16 cellular contexts compared by ENCODE assay signal in the genomic region with DNA sequence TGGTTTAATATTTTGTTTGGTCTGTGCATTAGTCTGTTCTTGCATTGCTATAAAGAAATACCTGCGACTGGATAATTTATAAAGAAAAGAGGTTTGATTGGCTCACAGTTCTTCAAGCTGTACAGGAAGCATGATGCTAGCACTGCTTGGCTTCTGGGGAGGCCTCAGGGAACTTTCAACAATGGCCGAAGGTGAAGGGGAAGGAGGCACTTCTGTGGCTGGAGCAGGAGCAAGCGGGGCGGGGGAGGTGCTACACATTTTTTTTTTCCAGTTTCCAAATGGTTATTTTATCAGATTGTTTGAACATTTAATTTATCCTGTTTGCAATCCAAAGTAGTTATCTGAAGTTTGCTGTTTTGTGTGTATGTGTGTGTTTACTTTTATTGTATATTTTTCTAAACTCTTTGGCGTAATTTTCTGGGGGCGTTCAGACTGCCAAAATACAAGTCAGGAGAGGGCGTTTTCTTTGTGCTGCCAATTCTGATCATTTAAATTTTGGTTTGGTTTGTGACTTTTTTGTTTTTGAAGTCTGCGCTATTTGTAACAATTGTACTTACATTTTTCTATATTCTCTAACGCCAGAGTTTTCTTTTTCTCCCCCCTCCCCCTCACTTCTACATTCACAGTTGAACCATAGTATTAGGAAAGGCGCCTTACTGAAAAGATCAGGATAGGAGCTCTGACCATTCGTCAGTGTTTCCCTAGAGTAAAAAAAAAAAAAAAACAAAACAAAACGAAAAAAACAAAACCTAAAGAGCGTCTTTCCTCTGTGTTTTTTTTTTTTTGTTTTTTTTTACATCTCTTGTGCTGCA. TPM values are rescaled to one million over a fixed set of nuclear protein-coding genes. Genes with fewer than 3 reads are reported as not detected.
DNase-seq lines count a peak whose midpoint lies in the region; ATAC-seq and TF ChIP-seq lines count a peak whose summit lies in the region.
"Had no signal": no experiment of that assay in that cellular context is flagged by ENCODE, and none has a peak within 500 bp of the region (broad histone marks: within the 10 kb centered on the region; RNA-seq: fewer than 3 reads in every experiment).

No MANE protein-coding gene starts in this region.

- ATAC-seq in GM19023 (IDR thresholded peaks at IDR 0.05; ENCODE audit: unreplicated experiment) (no peak), HG03469 (IDR thresholded peaks at IDR 0.05; ENCODE audit: unreplicated experiment) (no peak), GM21526 (IDR thresholded peaks at IDR 0.05; ENCODE audit: low FRiP score, unreplicated experiment) (no peak)
- ATAC-seq: HCT116 had no signal

- H2BK20ac ChIP-seq in H9 (ENCODE audit: low read depth, low read length, poor library complexity, severe bottlenecking): no peak overlapping the region

- no peak overlapping the region for H4K91ac ChIP-seq in H9 (ENCODE audit: insufficient read length, low read depth, low read length)

- DNase-seq in H9: no peak
- DNase-seq in Karpas-422: peak; percentile 36
- DNase-seq in endodermal cell: no peak
- DNase-seq in neural progenitor cell (ENCODE audit: low spot score): no peak
- no peak for DNase-seq in CD1c-positive myeloid dendritic cell (ENCODE audit: extremely low spot score)
- DNase-seq: CD8-positive, alpha-beta memory T cell; KG1; NCI-H1092 treated with DMSO at 0.1 percent for 48 hours; NCI-H1694 treated with DMSO at 0.1 percent for 48 hours; NCI-H446; NCI-H774; Right ventricle myocardium superior had no signal

- no peaks in the 10 kb centered on the region for H3K9me3 ChIP-seq in H9 (ENCODE audit: control insufficient read depth, low read depth, low read length)
- peaks cover 4% of the 10 kb centered on the region; the same call in 1 of the 2 replicates for H3K9me3 ChIP-seq in Karpas-422 (ENCODE audit: low read length)
- peaks cover 7% of the 10 kb centered on the region for H3K9me3 ChIP-seq in endodermal cell (ENCODE audit: control insufficient read depth, low read length)
- peaks cover 6% of the 10 kb centered on the region for H3K9me3 ChIP-seq in neural progenitor cell (ENCODE audit: low read depth)

- peaks cover 0 to 6% (median 4%) of the 10 kb centered on the region in 3 experiments; a peak in 4 of 7 replicates for H3K36me3 Mint-ChIP-seq in H9 (ENCODE audit: insufficient read depth in 1 of 3, low read depth in 3 of 3)
- H3K36me3 Mint-ChIP-seq in endodermal cell (ENCODE audit: low read depth): no peaks in the 10 kb centered on the region
- peaks cover 2% of the 10 kb centered on the region for H3K36me3 Mint-ChIP-seq in neural progenitor cell

- H3K4me1 ChIP-seq in H9 (ENCODE audit: insufficient read depth, low read length): peaks cover 3% of the 10 kb centered on the region; the same call in 1 of the 2 replicates
- H3K4me1 ChIP-seq in Karpas-422 (ENCODE audit: low read length): peaks cover 15% of the 10 kb centered on the region
- no peaks in the 10 kb centered on the region for H3K4me1 ChIP-seq in endodermal cell (ENCODE audit: control insufficient read depth, insufficient read depth, low read length)
- no peaks in the 10 kb centered on the region for H3K4me1 ChIP-seq in neural progenitor cell

- H3K27ac ChIP-seq in H9 (ENCODE audit: insufficient read length, low read depth, low read length) (no peak overlapping the region), Karpas-422 (ENCODE audit: low read length) (no peak overlapping the region), endodermal cell (ENCODE audit: low read depth, low read length) (no peak overlapping the region), neural progenitor cell (no peak overlapping the region)

- peaks cover 11 to 13% of the 10 kb centered on the region in 2 experiments for H3K9me3 Mint-ChIP-seq in H9
- peaks cover 13% of the 10 kb centered on the region for H3K9me3 Mint-ChIP-seq in endodermal cell
- H3K9me3 Mint-ChIP-seq in neural progenitor cell: peaks cover 17% of the 10 kb centered on the region

- no CpG with 5 or more reads among the region's 13 CpGs for WGBS in H9 (ENCODE audit: extremely low coverage, insufficient read length, low lambda C conversion rate)
- WGBS in endodermal cell (ENCODE audit: insufficient coverage in 1 of 2, insufficient read length in 1 of 2), 2 experiments: 86 to 88% methylated on average over 3 to 11 of the region's 13 CpGs

- peak overlapping the region; percentile 63; the same call in 1 of the 2 replicates for H3K14ac ChIP-seq in H9 (ENCODE audit: insufficient read depth, low read length)

- H4K8ac ChIP-seq in H9 (replicated peaks; ENCODE audit: insufficient read length, low read depth, low read length): no peak overlapping the region

- no peaks in the 10 kb centered on the region for H3K79me2 ChIP-seq in H9 (ENCODE audit: insufficient read depth, low read length)
- no peaks in the 10 kb centered on the region for H3K79me2 ChIP-seq in Karpas-422 (ENCODE audit: low read length)
- no peaks in the 10 kb centered on the region for H3K79me2 ChIP-seq in neural progenitor cell (ENCODE audit: low read depth)

- H3T11ph ChIP-seq in H9 (ENCODE audit: low read length): no peak overlapping the region

- no peak overlapping the region for H3K56ac ChIP-seq in H9 (ENCODE audit: insufficient read length, low read depth, low read length)

- peak overlapping the region; percentile 67 for H3K4me2 ChIP-seq in H9 (ENCODE audit: insufficient read depth, insufficient read length, low read length)
- no peak overlapping the region for H3K4me2 ChIP-seq in Karpas-422 (ENCODE audit: low read depth, low read length, poor library complexity, severe bottlenecking)
- no peak overlapping the region for H3K4me2 ChIP-seq in neural progenitor cell

- no peaks in the 10 kb centered on the region for H3K79me1 ChIP-seq in H9 (ENCODE audit: insufficient read depth, low read depth, low read length, poor library complexity, severe bottlenecking)

- H3K27ac Mint-ChIP-seq in H9 (peak overlapping the region; percentile 40 to 93 (median 92); a peak in 4 of 7 replicates), endodermal cell (peak overlapping the region; percentile 59), neural progenitor cell (no peak overlapping the region)

- no peak overlapping the region for H3K18ac ChIP-seq in H9 (ENCODE audit: insufficient read length, low read depth, low read length)

- H3K4me3 ChIP-seq in Karpas-422 (ENCODE audit: low read length): no peak overlapping the region
- H3K4me3 ChIP-seq in endodermal cell (ENCODE audit: low read length): no peak overlapping the region
- no peak overlapping the region for H3K4me3 ChIP-seq in neural progenitor cell

- H3K9ac ChIP-seq in H9 (ENCODE audit: extremely low read depth, insufficient read length, low read length) (peak overlapping the region; percentile 19), Karpas-422 (ENCODE audit: low read length) (no peak overlapping the region), endodermal cell (ENCODE audit: extremely low read depth, low read length, poor library complexity, severe bottlenecking) (no peak overlapping the region), neural progenitor cell (no peak overlapping the region)

- H2BK5ac ChIP-seq in H9 (ENCODE audit: insufficient read length, low read length): no peak overlapping the region

- no peaks in the 10 kb centered on the region for H3K23me2 ChIP-seq in H9 (ENCODE audit: insufficient read length, low read depth, low read length, poor library complexity, severe bottlenecking)

- H3K4ac ChIP-seq in H9 (ENCODE audit: low read depth, low read length): no peak overlapping the region

- no peaks in the 10 kb centered on the region for H3F3A ChIP-seq in neural progenitor cell (ENCODE audit: low read depth)

- H3K9me2 ChIP-seq in Karpas-422 (replicated peaks; ENCODE audit: insufficient read depth, low read length): no peaks in the 10 kb centered on the region

- no peak overlapping the region for H2BK12ac ChIP-seq in H9 (ENCODE audit: insufficient read length, low read depth, low read length)

- H3K27me3 ChIP-seq in H9 (ENCODE audit: insufficient read depth, low read length): no peaks in the 10 kb centered on the region
- H3K27me3 ChIP-seq in Karpas-422 (ENCODE audit: low read length): no peaks in the 10 kb centered on the region
- H3K27me3 ChIP-seq in endodermal cell (ENCODE audit: control insufficient read depth, insufficient read depth, low read length, poor library complexity, severe bottlenecking): no peaks in the 10 kb centered on the region
- H3K27me3 ChIP-seq in neural progenitor cell: no peaks in the 10 kb centered on the region

- no peak overlapping the region for H2BK120ac ChIP-seq in H9 (ENCODE audit: low read depth, low read length, poor library complexity, severe bottlenecking)

- no peaks in the 10 kb centered on the region for H4K20me1 ChIP-seq in H9 (ENCODE audit: control insufficient read depth, insufficient read depth, insufficient read length)
- no peaks in the 10 kb centered on the region for H4K20me1 ChIP-seq in Karpas-422 (ENCODE audit: insufficient read depth, low read depth, low read length)
- H4K20me1 ChIP-seq in neural progenitor cell (ENCODE audit: low read depth): no peaks in the 10 kb centered on the region

- H3K4me1 Mint-ChIP-seq in H9 (peaks cover 26 to 28% of the 10 kb centered on the region in 2 experiments), endodermal cell (peaks cover 14% of the 10 kb centered on the region), neural progenitor cell (no peaks in the 10 kb centered on the region)

- no peak overlapping the region for H4K5ac ChIP-seq in H9 (ENCODE audit: insufficient read length, low read depth, low read length)

- H3K36me3 ChIP-seq in Karpas-422 (ENCODE audit: insufficient read depth, low read length): no peaks in the 10 kb centered on the region
- no peaks in the 10 kb centered on the region for H3K36me3 ChIP-seq in endodermal cell (ENCODE audit: control insufficient read depth, insufficient read depth, low read length)
- no peaks in the 10 kb centered on the region for H3K36me3 ChIP-seq in neural progenitor cell

- H3K23ac ChIP-seq in H9 (ENCODE audit: insufficient read length, low read depth, low read length): no peak overlapping the region

- TF ChIP-seq CTCF in H9 (conservative IDR thresholded peaks at IDR 0.05) (no peak), endodermal cell (conservative IDR thresholded peaks at IDR 0.05) (no peak), neural progenitor cell (IDR thresholded peaks at IDR 0.05) (no peak)

- H3K4me3 Mint-ChIP-seq in H9 (peak overlapping the region in 1 of 2 experiments; percentile 70; a peak in 1 of 5 replicates), endodermal cell (peak overlapping the region; percentile 38), neural progenitor cell (no peak overlapping the region)

- no peak overlapping the region for H2AK5ac ChIP-seq in H9 (ENCODE audit: insufficient read length, low read length)

- H2BK15ac ChIP-seq in H9 (ENCODE audit: low read depth, low read length): no peak overlapping the region

- H3K27me3 Mint-ChIP-seq in H9 (ENCODE audit: low read depth) (peaks cover 2% of the 10 kb centered on the region), endodermal cell (ENCODE audit: insufficient read depth) (peaks cover 4% of the 10 kb centered on the region), neural progenitor cell (ENCODE audit: insufficient read depth, low read depth) (peaks cover 5% of the 10 kb centered on the region)

- H2AFZ ChIP-seq in H9 (ENCODE audit: low read length) (peak overlapping the region; percentile 45), Karpas-422 (ENCODE audit: low read length) (no peak overlapping the region), neural progenitor cell (replicated peaks) (peak overlapping the region; percentile 32)

RNA-seq across cellular contexts. Expression of a gene that starts 58.5 kb away (rescaled TPM):
- total RNA-seq in H9 (2021): 13.5 and 13.6 TPM in 2 replicates
- total RNA-seq in Karpas-422 (2014; rRNA removed; shearing (Covaris generic); ENCODE audit: low replicate concordance): 24.3 and 50.0 TPM in 2 replicates
- 10 to 100 TPM; 12.1 to 13.2 TPM for total RNA-seq in endodermal cell
- polyA plus RNA-seq in endodermal cell (2013, experiment 1 of 2): 9.0 TPM
- 6.3 TPM for polyA plus RNA-seq in endodermal cell (2013, experiment 2 of 2)
- 5.5 and 12.0 TPM in 2 replicates for total RNA-seq in neural progenitor cell (ENCODE audit: low replicate concordance)
